ENCODE assay signal across 1 cellular context in the genomic region with DNA sequence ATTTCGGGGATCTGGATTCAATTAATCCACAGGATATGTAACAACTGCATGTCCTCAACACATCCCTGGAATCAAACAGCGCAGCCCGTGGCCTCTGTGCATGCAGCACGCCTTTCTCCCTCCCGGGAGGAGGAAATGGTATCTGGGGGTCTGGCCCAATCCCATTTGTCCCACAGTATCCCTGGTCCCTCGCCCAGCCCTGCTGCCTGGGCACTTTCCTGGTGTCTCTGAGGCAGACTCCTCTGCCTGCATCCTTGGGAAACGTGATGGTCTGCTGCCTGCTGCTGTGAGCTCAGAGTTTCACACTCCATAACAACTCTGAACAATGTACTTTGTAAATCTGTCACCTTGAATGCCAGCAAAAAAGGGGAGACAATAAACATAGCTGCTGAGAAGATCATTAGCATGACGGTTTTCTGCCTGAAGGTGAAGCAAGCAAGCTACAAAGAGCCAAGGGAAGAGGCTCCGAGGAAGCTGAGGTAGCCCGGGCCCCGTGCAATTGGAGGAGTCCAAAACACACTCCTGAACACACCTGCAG.
TF ChIP-seq lines count a peak whose summit lies in the region.

No MANE protein-coding gene starts in this region.

TF ChIP-seq in WTC11, 78 proteins besides CTCF, POLR2A, EP300 and RAD21 (continued from another document):
- TF ChIP-seq, protein P1, sequence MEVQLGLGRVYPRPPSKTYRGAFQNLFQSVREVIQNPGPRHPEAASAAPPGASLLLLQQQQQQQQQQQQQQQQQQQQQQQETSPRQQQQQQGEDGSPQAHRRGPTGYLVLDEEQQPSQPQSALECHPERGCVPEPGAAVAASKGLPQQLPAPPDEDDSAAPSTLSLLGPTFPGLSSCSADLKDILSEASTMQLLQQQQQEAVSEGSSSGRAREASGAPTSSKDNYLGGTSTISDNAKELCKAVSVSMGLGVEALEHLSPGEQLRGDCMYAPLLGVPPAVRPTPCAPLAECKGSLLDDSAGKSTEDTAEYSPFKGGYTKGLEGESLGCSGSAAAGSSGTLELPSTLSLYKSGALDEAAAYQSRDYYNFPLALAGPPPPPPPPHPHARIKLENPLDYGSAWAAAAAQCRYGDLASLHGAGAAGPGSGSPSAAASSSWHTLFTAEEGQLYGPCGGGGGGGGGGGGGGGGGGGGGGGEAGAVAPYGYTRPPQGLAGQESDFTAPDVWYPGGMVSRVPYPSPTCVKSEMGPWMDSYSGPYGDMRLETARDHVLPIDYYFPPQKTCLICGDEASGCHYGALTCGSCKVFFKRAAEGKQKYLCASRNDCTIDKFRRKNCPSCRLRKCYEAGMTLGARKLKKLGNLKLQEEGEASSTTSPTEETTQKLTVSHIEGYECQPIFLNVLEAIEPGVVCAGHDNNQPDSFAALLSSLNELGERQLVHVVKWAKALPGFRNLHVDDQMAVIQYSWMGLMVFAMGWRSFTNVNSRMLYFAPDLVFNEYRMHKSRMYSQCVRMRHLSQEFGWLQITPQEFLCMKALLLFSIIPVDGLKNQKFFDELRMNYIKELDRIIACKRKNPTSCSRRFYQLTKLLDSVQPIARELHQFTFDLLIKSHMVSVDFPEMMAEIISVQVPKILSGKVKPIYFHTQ (CRISPR knock-in tag; IDR thresholded peaks at IDR 0.05), result no peak
- TF ChIP-seq TP53 (CRISPR knock-in tag; IDR thresholded peaks at IDR 0.05) (no peak), ETV6 (CRISPR knock-in tag; IDR thresholded peaks at IDR 0.05) (no peak), GRHL2 (CRISPR knock-in tag; IDR thresholded peaks at IDR 0.05; ENCODE audit: insufficient replicate concordance, severe bottlenecking) (no peak)
- TF ChIP-seq, protein P2, sequence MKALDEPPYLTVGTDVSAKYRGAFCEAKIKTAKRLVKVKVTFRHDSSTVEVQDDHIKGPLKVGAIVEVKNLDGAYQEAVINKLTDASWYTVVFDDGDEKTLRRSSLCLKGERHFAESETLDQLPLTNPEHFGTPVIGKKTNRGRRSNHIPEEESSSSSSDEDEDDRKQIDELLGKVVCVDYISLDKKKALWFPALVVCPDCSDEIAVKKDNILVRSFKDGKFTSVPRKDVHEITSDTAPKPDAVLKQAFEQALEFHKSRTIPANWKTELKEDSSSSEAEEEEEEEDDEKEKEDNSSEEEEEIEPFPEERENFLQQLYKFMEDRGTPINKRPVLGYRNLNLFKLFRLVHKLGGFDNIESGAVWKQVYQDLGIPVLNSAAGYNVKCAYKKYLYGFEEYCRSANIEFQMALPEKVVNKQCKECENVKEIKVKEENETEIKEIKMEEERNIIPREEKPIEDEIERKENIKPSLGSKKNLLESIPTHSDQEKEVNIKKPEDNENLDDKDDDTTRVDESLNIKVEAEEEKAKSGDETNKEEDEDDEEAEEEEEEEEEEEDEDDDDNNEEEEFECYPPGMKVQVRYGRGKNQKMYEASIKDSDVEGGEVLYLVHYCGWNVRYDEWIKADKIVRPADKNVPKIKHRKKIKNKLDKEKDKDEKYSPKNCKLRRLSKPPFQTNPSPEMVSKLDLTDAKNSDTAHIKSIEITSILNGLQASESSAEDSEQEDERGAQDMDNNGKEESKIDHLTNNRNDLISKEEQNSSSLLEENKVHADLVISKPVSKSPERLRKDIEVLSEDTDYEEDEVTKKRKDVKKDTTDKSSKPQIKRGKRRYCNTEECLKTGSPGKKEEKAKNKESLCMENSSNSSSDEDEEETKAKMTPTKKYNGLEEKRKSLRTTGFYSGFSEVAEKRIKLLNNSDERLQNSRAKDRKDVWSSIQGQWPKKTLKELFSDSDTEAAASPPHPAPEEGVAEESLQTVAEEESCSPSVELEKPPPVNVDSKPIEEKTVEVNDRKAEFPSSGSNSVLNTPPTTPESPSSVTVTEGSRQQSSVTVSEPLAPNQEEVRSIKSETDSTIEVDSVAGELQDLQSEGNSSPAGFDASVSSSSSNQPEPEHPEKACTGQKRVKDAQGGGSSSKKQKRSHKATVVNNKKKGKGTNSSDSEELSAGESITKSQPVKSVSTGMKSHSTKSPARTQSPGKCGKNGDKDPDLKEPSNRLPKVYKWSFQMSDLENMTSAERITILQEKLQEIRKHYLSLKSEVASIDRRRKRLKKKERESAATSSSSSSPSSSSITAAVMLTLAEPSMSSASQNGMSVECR (CRISPR knock-in tag; IDR thresholded peaks at IDR 0.05; ENCODE audit: borderline replicate concordance), result no peak
